In the genomic region with DNA sequence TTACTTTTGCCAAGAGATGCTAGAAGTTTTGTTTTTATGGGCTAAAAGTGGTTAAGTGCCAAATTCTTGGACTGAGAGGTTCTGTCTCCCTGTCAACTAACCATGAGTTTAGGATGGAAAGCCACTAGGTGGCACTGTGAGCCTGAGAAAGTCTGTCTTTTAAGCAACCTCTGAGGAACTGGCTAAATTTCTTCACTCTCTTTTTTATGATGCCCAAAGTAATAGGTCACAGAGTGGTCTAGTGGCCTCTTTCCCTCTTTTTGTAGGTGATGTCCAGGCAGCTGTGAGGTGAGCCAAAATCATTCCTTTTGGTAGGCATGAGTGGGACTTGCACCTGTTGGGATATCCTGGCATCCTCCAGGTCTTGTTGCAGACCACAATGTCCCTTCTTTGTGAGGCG, we compare ENCODE assay signal across 1 cellular context.
TF ChIP-seq lines count a peak whose summit lies in the region.

No MANE protein-coding gene starts in this region.

TF ChIP-seq in Ishikawa, 13 proteins besides CTCF, POLR2A, EP300 and RAD21 (continued from another document):
- TF ChIP-seq, protein P1, sequence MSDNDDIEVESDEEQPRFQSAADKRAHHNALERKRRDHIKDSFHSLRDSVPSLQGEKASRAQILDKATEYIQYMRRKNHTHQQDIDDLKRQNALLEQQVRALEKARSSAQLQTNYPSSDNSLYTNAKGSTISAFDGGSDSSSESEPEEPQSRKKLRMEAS (IDR thresholded peaks at IDR 0.05): no peak
- TF ChIP-seq, protein P2, sequence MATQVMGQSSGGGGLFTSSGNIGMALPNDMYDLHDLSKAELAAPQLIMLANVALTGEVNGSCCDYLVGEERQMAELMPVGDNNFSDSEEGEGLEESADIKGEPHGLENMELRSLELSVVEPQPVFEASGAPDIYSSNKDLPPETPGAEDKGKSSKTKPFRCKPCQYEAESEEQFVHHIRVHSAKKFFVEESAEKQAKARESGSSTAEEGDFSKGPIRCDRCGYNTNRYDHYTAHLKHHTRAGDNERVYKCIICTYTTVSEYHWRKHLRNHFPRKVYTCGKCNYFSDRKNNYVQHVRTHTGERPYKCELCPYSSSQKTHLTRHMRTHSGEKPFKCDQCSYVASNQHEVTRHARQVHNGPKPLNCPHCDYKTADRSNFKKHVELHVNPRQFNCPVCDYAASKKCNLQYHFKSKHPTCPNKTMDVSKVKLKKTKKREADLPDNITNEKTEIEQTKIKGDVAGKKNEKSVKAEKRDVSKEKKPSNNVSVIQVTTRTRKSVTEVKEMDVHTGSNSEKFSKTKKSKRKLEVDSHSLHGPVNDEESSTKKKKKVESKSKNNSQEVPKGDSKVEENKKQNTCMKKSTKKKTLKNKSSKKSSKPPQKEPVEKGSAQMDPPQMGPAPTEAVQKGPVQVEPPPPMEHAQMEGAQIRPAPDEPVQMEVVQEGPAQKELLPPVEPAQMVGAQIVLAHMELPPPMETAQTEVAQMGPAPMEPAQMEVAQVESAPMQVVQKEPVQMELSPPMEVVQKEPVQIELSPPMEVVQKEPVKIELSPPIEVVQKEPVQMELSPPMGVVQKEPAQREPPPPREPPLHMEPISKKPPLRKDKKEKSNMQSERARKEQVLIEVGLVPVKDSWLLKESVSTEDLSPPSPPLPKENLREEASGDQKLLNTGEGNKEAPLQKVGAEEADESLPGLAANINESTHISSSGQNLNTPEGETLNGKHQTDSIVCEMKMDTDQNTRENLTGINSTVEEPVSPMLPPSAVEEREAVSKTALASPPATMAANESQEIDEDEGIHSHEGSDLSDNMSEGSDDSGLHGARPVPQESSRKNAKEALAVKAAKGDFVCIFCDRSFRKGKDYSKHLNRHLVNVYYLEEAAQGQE (IDR thresholded peaks at IDR 0.05; ENCODE audit: low read depth): no peak
- no peak for TF ChIP-seq TAF1 (IDR thresholded peaks at IDR 0.05; ENCODE audit: low read depth)
- TF ChIP-seq FOXM1 (IDR thresholded peaks at IDR 0.05; ENCODE audit: borderline replicate concordance, low read depth): no peak
- TF ChIP-seq ZBTB7A (IDR thresholded peaks at IDR 0.05; ENCODE audit: low read depth): no peak
- TF ChIP-seq CREB1 (IDR thresholded peaks at IDR 0.05; ENCODE audit: low read depth): no peak
- TF ChIP-seq TEAD4 (IDR thresholded peaks at IDR 0.05): no peak
- TF ChIP-seq, protein P3, sequence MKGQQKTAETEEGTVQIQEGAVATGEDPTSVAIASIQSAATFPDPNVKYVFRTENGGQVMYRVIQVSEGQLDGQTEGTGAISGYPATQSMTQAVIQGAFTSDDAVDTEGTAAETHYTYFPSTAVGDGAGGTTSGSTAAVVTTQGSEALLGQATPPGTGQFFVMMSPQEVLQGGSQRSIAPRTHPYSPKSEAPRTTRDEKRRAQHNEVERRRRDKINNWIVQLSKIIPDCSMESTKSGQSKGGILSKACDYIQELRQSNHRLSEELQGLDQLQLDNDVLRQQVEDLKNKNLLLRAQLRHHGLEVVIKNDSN (IDR thresholded peaks at IDR 0.05): no peak
- no peak for TF ChIP-seq NFIC (IDR thresholded peaks at IDR 0.05)
- TF ChIP-seq CEBPB (IDR thresholded peaks at IDR 0.05): no peak
TF ChIP-seq in Ishikawa: peak in this region for 0.
